ENCODE assay signal across 9 cellular contexts in the genomic region with DNA sequence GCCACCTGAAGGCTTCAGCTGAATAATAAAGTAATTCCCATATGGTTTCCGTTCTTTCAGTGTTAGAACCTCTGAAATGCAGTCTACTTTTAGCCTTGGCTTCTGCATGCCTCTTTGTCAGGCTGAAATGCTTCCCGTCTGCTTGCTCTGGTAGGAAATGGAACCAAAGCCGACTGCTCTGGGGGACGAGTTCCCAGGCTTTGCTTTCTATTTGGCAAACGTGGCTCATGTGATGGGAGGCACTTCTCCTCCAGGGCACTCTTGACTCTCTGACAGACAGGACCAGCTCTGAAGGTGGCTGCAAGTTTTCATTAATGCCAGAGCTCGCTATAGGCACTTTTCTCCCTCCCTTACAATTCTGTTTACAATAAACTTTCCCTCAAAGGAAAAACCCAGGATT.
DNase-seq lines count a peak whose midpoint lies in the region; ATAC-seq, FAIRE-seq and TF ChIP-seq lines count a peak whose summit lies in the region.
"Had no signal": no experiment of that assay in that cellular context is flagged by ENCODE, and none has a peak within 500 bp of the region (broad histone marks: within the 10 kb centered on the region; RNA-seq: fewer than 3 reads in every experiment).

No MANE protein-coding gene starts in this region.

- H3K9ac ChIP-seq in keratinocyte (ENCODE audit: control insufficient read depth, extremely low read depth, insufficient read depth, low read length) (no peak overlapping the region), skeletal muscle tissue (ENCODE audit: low read depth in 1 of 3, low read length in 3 of 3) (peak overlapping the region in 1 of 3 donors; percentile 54)

- H2AFZ ChIP-seq in GM23338 = no peak overlapping the region
- peak overlapping the region; percentile 92 for H2AFZ ChIP-seq in keratinocyte (ENCODE audit: control insufficient read depth, low read length)

- no peaks in the 10 kb centered on the region for H3K27me3 ChIP-seq in GM23338 (ENCODE audit: insufficient read depth)
- no peaks in the 10 kb centered on the region for H3K27me3 ChIP-seq in keratinocyte (ENCODE audit: control insufficient read depth, extremely low read depth, insufficient read depth, low read length)
- H3K27me3 ChIP-seq in skeletal muscle tissue (ENCODE audit: control insufficient read depth in 3 of 3, insufficient read depth in 3 of 3, low read length in 3 of 3) = no peaks in the 10 kb centered on the region

- no peaks in the 10 kb centered on the region for H3K9me2 ChIP-seq in GM23338 (ENCODE audit: insufficient read depth)

- peak; percentile 86 for ATAC-seq in GM23338
- no peak for ATAC-seq in GM21381 (IDR thresholded peaks at IDR 0.05; ENCODE audit: unreplicated experiment)

- CTCF ChIA-PET in GM10248 (lab: Yijun Ruan, JAX) = no interaction called here

- H3K4me1 ChIP-seq in GM23338 (ENCODE audit: insufficient read depth) = peaks cover 16% of the 10 kb centered on the region
- H3K4me1 ChIP-seq in keratinocyte (ENCODE audit: control insufficient read depth, extremely low read depth, insufficient read depth, low read length) = no peaks in the 10 kb centered on the region
- H3K4me1 ChIP-seq in skeletal muscle tissue (ENCODE audit: control insufficient read depth in 3 of 3, insufficient read depth in 3 of 3, low read length in 3 of 3) = peaks cover 3 to 9% (median 5%) of the 10 kb centered on the region in 3 donors

- DNase-seq in GM23338 (ENCODE audit: low spot score) (peak; percentile 59), cardiac fibroblast (ENCODE audit: low read depth in 2 of 2) (peak; percentile 53 to 76), keratinocyte (ENCODE audit: low read depth, low spot score) (no peak), GM10248 (ENCODE audit: extremely low spot score) (no peak)
- no peak for DNase-seq in NK-92 treated with Interleukin-12 subunit alpha and Interleukin-12 subunit beta, amount 100 ng/mL, for 24 hours (lab: John Stamatoyannopoulos, UW)
- no peak for DNase-seq in activated T-helper 2 cell treated with anti-CD3 and anti-CD28 coated beads, Interferon-gamma antibody, Interleukin-2, Interleukin-4, amounts not matched to agents 10 μg/mL and 5 μg/mL and 100 μg/mL, durations not matched to agents 14 hours and 24 hours and 36 hours (ENCODE audit: low spot score)

- H3K27ac Mint-ChIP-seq in GM23338 = no peak overlapping the region; the same call in 1 of the 2 replicates
- no peak overlapping the region for H3K27ac Mint-ChIP-seq in activated T-helper 2 cell treated with anti-CD3 and anti-CD28 coated beads, Interferon-gamma antibody, Interleukin-2, Interleukin-4, amounts not matched to agents 10 μg/mL and 5 μg/mL and 100 μg/mL, durations not matched to agents 14 hours and 24 hours and 36 hours

- dilution Hi-C loops in keratinocyte (cut with MboI; ENCODE audit: extremely low pct_ligation_motif_present, low sequenced_read_pairs) = no loop called here

- H3K27ac ChIP-seq in GM23338 (ENCODE audit: low read depth) (peak overlapping the region; percentile 26; the same call in 1 of the 2 replicates), keratinocyte (ENCODE audit: control insufficient read depth, insufficient read depth, low read length) (no peak overlapping the region), skeletal muscle tissue (ENCODE audit: low read depth, low read length) (peak overlapping the region; percentile 8)

- POLR2A ChIA-PET in GM10248 (lab: Yijun Ruan, JAX) = no interaction called here

- H3K36me3 ChIP-seq in GM23338 (ENCODE audit: insufficient read depth) (no peaks in the 10 kb centered on the region), keratinocyte (ENCODE audit: control insufficient read depth in 2 of 2, extremely low read depth in 1 of 2, insufficient read depth in 2 of 2, low read length in 2 of 2) (no peaks in the 10 kb centered on the region), skeletal muscle tissue (ENCODE audit: control insufficient read depth in 3 of 3, insufficient read depth in 3 of 3, low read length in 3 of 3) (no peaks in the 10 kb centered on the region)

- FAIRE-seq in keratinocyte (lab: Jason Lieb, UNC) = no peak
- FAIRE-seq: HTR-8/SVneo had no signal

- H3K36me3 Mint-ChIP-seq in GM23338 (ENCODE audit: low read depth) = peaks cover 22% of the 10 kb centered on the region; the same call in 2 of the 3 replicates
- H3K36me3 Mint-ChIP-seq in activated T-helper 2 cell treated with anti-CD3 and anti-CD28 coated beads, Interferon-gamma antibody, Interleukin-2, Interleukin-4, amounts not matched to agents 10 μg/mL and 5 μg/mL and 100 μg/mL, durations not matched to agents 14 hours and 24 hours and 36 hours (ENCODE audit: low read depth) = peaks cover 33% of the 10 kb centered on the region

- H3K27me3 Mint-ChIP-seq in GM23338 (ENCODE audit: insufficient read depth, low read depth, poor library complexity) = no peaks in the 10 kb centered on the region
- no peaks in the 10 kb centered on the region for H3K27me3 Mint-ChIP-seq in activated T-helper 2 cell treated with anti-CD3 and anti-CD28 coated beads, Interferon-gamma antibody, Interleukin-2, Interleukin-4, amounts not matched to agents 10 μg/mL and 5 μg/mL and 100 μg/mL, durations not matched to agents 14 hours and 24 hours and 36 hours (ENCODE audit: low read depth)

- H3K9me3 ChIP-seq in keratinocyte (ENCODE audit: control insufficient read depth, low read depth, low read length) = no peaks in the 10 kb centered on the region
- H3K9me3 ChIP-seq in skeletal muscle tissue (ENCODE audit: control insufficient read depth in 3 of 3, low read length in 3 of 3) = no peaks in the 10 kb centered on the region

- peaks cover 30% of the 10 kb centered on the region for H3K4me1 Mint-ChIP-seq in GM23338
- peaks cover 49% of the 10 kb centered on the region for H3K4me1 Mint-ChIP-seq in activated T-helper 2 cell treated with anti-CD3 and anti-CD28 coated beads, Interferon-gamma antibody, Interleukin-2, Interleukin-4, amounts not matched to agents 10 μg/mL and 5 μg/mL and 100 μg/mL, durations not matched to agents 14 hours and 24 hours and 36 hours (ENCODE audit: low read depth)

- H4K20me1 ChIP-seq in GM23338 (replicated peaks; ENCODE audit: insufficient read depth) = no peaks in the 10 kb centered on the region
- no peaks in the 10 kb centered on the region for H4K20me1 ChIP-seq in keratinocyte (ENCODE audit: control insufficient read depth, extremely low read depth, insufficient read depth, low read length)

- H3K4me3 ChIP-seq in GM23338 = no peak overlapping the region
- peak overlapping the region; percentile 2 to 6 for H3K4me3 ChIP-seq in cardiac fibroblast (replicated peaks in 1 of 2; ENCODE audit: low read depth in 2 of 2, low read length in 2 of 2)
- no peak overlapping the region for H3K4me3 ChIP-seq in keratinocyte (ENCODE audit: control insufficient read depth in 2 of 3, extremely low read depth in 1 of 3, insufficient read depth in 2 of 3, low read depth in 1 of 3, low read length in 3 of 3)
- peak overlapping the region; percentile 6 to 40 (median 30) for H3K4me3 ChIP-seq in skeletal muscle tissue (ENCODE audit: low read length in 3 of 3)

- H3K4me2 ChIP-seq in GM23338 = no peak overlapping the region
- peak overlapping the region; percentile 54 for H3K4me2 ChIP-seq in keratinocyte (ENCODE audit: control insufficient read depth, extremely low read depth, insufficient read depth, low read depth, low read length)

- TF ChIP-seq CTCF in GM23338 (conservative IDR thresholded peaks at IDR 0.05; ENCODE audit: low read depth in 2 of 2) (no peak), cardiac fibroblast (IDR thresholded peaks at IDR 0.05; ENCODE audit: low read depth, low read length) (no peak), keratinocyte (optimal IDR thresholded peaks at IDR 0.05 in 1 of 3, IDR thresholded peaks at IDR 0.05 in 1 of 3, conservative IDR thresholded peaks at IDR 0.05 in 1 of 3; ENCODE audit: extremely low read depth in 1 of 3, insufficient read depth in 2 of 3, low read length in 3 of 3) (no peak), GM10248 (IDR thresholded peaks at IDR 0.05; ENCODE audit: control extremely low read depth, extremely low read depth, low read depth, missing control alignments) (no peak)

- no peaks in the 10 kb centered on the region; the same call in 1 of the 2 replicates for H3K79me2 ChIP-seq in GM23338 (replicated peaks; ENCODE audit: insufficient read depth)
- H3K79me2 ChIP-seq in keratinocyte (ENCODE audit: control insufficient read depth, insufficient read depth, low read length) = no peaks in the 10 kb centered on the region

- H3F3A ChIP-seq in GM23338 (replicated peaks; ENCODE audit: low read depth) = no peaks in the 10 kb centered on the region

- H3K9me3 Mint-ChIP-seq in GM23338 = no peaks in the 10 kb centered on the region
- H3K9me3 Mint-ChIP-seq in activated T-helper 2 cell treated with anti-CD3 and anti-CD28 coated beads, Interferon-gamma antibody, Interleukin-2, Interleukin-4, amounts not matched to agents 10 μg/mL and 5 μg/mL and 100 μg/mL, durations not matched to agents 14 hours and 24 hours and 36 hours = peaks cover 8% of the 10 kb centered on the region

- H3K9me1 ChIP-seq in keratinocyte (ENCODE audit: control insufficient read depth, extremely low read depth, insufficient read depth, low read length) = no peaks in the 10 kb centered on the region

- H3K4me3 Mint-ChIP-seq in GM23338 = no peak overlapping the region
- H3K4me3 Mint-ChIP-seq in activated T-helper 2 cell treated with anti-CD3 and anti-CD28 coated beads, Interferon-gamma antibody, Interleukin-2, Interleukin-4, amounts not matched to agents 10 μg/mL and 5 μg/mL and 100 μg/mL, durations not matched to agents 14 hours and 24 hours and 36 hours (ENCODE audit: low read depth) = no peak overlapping the region

- intact Hi-C loops in activated T-helper 2 cell treated with anti-CD3 and anti-CD28 coated beads, Interferon-gamma antibody, Interleukin-2, Interleukin-4, amounts not matched to agents 10 μg/mL and 5 μg/mL and 100 μg/mL, durations not matched to agents 14 hours and 24 hours and 36 hours (cut with micrococcal nuclease) = no loop called here

TF ChIP-seq in GM23338, 12 proteins besides CTCF, POLR2A, EP300 and RAD21:
- TF ChIP-seq ZNF114 (CRISPR knock-in tag; IDR thresholded peaks at IDR 0.05) = no peak
- TF ChIP-seq ZNF331 (CRISPR knock-in tag; IDR thresholded peaks at IDR 0.05; ENCODE audit: low read depth) = no peak
- no peak for TF ChIP-seq EZH2 (IDR thresholded peaks at IDR 0.05; ENCODE audit: low read depth, unreplicated experiment)
- TF ChIP-seq STAT1 (IDR thresholded peaks at IDR 0.05; ENCODE audit: unreplicated experiment) = no peak

Comparison
In these comparisons a context has a peak if more than half of its experiments do, and no peak if none do; other contexts are left out.
1. DNase-seq: peak in GM23338 (single experiment) and cardiac fibroblast (2 of 2); none in keratinocyte (single experiment), NK-92 treated with Interleukin-12 subunit alpha and Interleukin-12 subunit beta, amount 100 ng/mL, for 24 hours (single experiment), activated T-helper 2 cell treated with anti-CD3 and anti-CD28 coated beads, Interferon-gamma antibody, Interleukin-2, Interleukin-4, amounts not matched to agents 10 μg/mL and 5 μg/mL and 100 μg/mL, durations not matched to agents 14 hours and 24 hours and 36 hours (single experiment) and GM10248 (single experiment).
2. H3K4me3 ChIP-seq: peak in cardiac fibroblast (2 of 2) and skeletal muscle tissue (3 of 3); none in GM23338 (single experiment) and keratinocyte (0 of 3).